35 cellular contexts compared by ENCODE assay signal in the genomic region with DNA sequence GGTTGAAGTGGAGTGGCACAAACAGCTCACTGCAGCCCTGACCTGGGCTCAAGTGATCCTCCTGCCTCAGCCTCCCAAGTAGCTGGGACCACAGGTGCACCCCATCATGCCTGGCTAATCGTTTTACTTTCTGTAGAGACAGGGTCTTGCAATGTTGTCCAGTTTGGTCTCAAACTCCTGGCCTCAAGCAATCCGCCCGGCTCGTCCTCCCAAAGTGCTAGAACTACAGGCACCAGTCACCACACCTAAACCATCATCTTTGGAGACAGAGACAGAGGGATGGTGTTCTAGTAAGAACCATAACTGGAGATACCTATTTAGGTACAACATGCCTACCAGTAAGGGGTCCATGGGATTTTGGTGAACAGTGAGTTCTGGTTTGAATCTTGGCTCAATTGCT.
"Had no signal": no experiment of that assay in that cellular context is flagged by ENCODE, and none has a peak within 500 bp of the region (broad histone marks: within the 10 kb centered on the region; RNA-seq: fewer than 3 reads in every experiment).

No MANE protein-coding gene starts in this region.

- H3K27ac ChIP-seq: adrenal gland, body of pancreas, brain microvascular endothelial cell, breast epithelium had no signal

- FAIRE-seq: astrocyte, TTC549 had no signal

- H3K27ac Mint-ChIP-seq: activated B cell treated with CpG ODN at 0.5 μM for 24 hours; activated CD4-positive, alpha-beta memory T cell treated with anti-CD3 and anti-CD28 coated beads for 36 hours; activated CD4-positive, alpha-beta T cell treated with anti-CD3 and anti-CD28 coated beads, Interleukin-2, amount 10 ng/mL, durations not matched to agents 24 days and 14 days; activated CD8-positive, alpha-beta T cell treated with anti-CD3 and anti-CD28 coated beads for 36 hours; activated naive CD4-positive, alpha-beta T cell treated with anti-CD3 and anti-CD28 coated beads for 36 hours; activated naive CD8-positive, alpha-beta T cell treated with anti-CD3 and anti-CD28 coated beads for 36 hours; activated T-helper 1 cell treated with anti-CD3 and anti-CD28 coated beads, Interleukin-12 subunit alpha, Interleukin-12 subunit beta, Interleukin-2, Interleukin-4 antibody, amounts not matched to agents 30 ng/mL and 10 ng/mL and 1 ng/mL, durations not matched to agents 14 hours and 24 hours and 36 hours; activated T-helper 17 cell treated with anti-CD3 and anti-CD28 coated beads, Interleukin-2, amount 50 U/mL, for 72 hours; T-helper 1 cell treated with Interleukin-12 subunit alpha and Interleukin-12 subunit beta and Interleukin-4 antibody, amounts not matched to agents 30 μg/mL and 1 μg/mL, for 36 hours; T-helper 2 cell treated with Interferon-gamma antibody and Interleukin-4, amounts not matched to agents 5 μg/mL and 100 μg/mL, for 36 hours had no signal

- H3K4me3 ChIP-seq: adrenal gland, body of pancreas, breast epithelium had no signal

- H3K27me3 ChIP-seq: adrenal gland, body of pancreas, brain microvascular endothelial cell, breast epithelium had no signal

- H3K9me3 ChIP-seq: adrenal gland, body of pancreas, breast epithelium had no signal

- H3K4me3 Mint-ChIP-seq: activated B cell treated with CpG ODN at 0.5 μM for 24 hours; activated CD4-positive, alpha-beta memory T cell treated with anti-CD3 and anti-CD28 coated beads for 36 hours; activated CD4-positive, alpha-beta T cell treated with anti-CD3 and anti-CD28 coated beads, Interleukin-2, amount 10 ng/mL, durations not matched to agents 24 days and 14 days; activated CD8-positive, alpha-beta T cell treated with anti-CD3 and anti-CD28 coated beads for 36 hours; activated naive CD4-positive, alpha-beta T cell treated with anti-CD3 and anti-CD28 coated beads for 36 hours; activated naive CD8-positive, alpha-beta T cell treated with anti-CD3 and anti-CD28 coated beads for 36 hours; activated T-cell treated with anti-CD3 and anti-CD28 coated beads, Interleukin-2, amount 50 U/mL, for 4 hours; activated T-helper 1 cell treated with anti-CD3 and anti-CD28 coated beads, Interleukin-12 subunit alpha, Interleukin-12 subunit beta, Interleukin-2, Interleukin-4 antibody, amounts not matched to agents 30 ng/mL and 10 ng/mL and 1 ng/mL, durations not matched to agents 14 hours and 24 hours and 36 hours; activated T-helper 17 cell treated with anti-CD3 and anti-CD28 coated beads, Interleukin-2, amount 50 U/mL, for 72 hours; T-helper 1 cell treated with Interleukin-12 subunit alpha and Interleukin-12 subunit beta and Interleukin-4 antibody, amounts not matched to agents 30 μg/mL and 1 μg/mL, for 36 hours; T-helper 2 cell treated with Interferon-gamma antibody and Interleukin-4, amounts not matched to agents 5 μg/mL and 100 μg/mL, for 36 hours had no signal

- ATAC-seq: activated CD8-positive, alpha-beta T cell treated with anti-CD3 and anti-CD28 coated beads for 36 hours; activated naive CD4-positive, alpha-beta T cell treated with anti-CD3 and anti-CD28 coated beads, Interleukin-2, amount 50 U/mL, for 72 hours; activated T-cell treated with anti-CD3 and anti-CD28 coated beads, Interleukin-2, amount 50 U/mL, for 4 hours; activated T-helper 17 cell treated with anti-CD3 and anti-CD28 coated beads, Interleukin-2, amount 50 U/mL, for 72 hours; body of pancreas had no signal

- H3K36me3 ChIP-seq: adrenal gland, brain microvascular endothelial cell, breast epithelium had no signal

- H3K27me3 Mint-ChIP-seq: activated B cell treated with CpG ODN at 0.5 μM for 24 hours; activated CD4-positive, alpha-beta memory T cell treated with anti-CD3 and anti-CD28 coated beads for 36 hours; activated CD4-positive, alpha-beta T cell treated with anti-CD3 and anti-CD28 coated beads, Interleukin-2, amount 10 ng/mL, durations not matched to agents 24 days and 14 days; activated CD8-positive, alpha-beta T cell treated with anti-CD3 and anti-CD28 coated beads for 36 hours; activated naive CD8-positive, alpha-beta T cell treated with anti-CD3 and anti-CD28 coated beads for 36 hours; activated T-helper 17 cell treated with anti-CD3 and anti-CD28 coated beads, Interleukin-2, amount 50 U/mL, for 72 hours had no signal

- DNase-seq: activated B cell treated with CpG ODN at 0.5 μM for 24 hours; activated CD4-positive, alpha-beta memory T cell treated with anti-CD3 and anti-CD28 coated beads for 36 hours; activated CD4-positive, alpha-beta T cell treated with anti-CD3 and anti-CD28 coated beads for 4 hours; activated CD4-positive, alpha-beta T cell treated with anti-CD3 and anti-CD28 coated beads, Interleukin-2, amount 10 ng/mL, durations not matched to agents 24 days and 14 days; activated CD4-positive, alpha-beta T cell treated with anti-CD3 and anti-CD28 coated beads, Interleukin-2, amount 50 U/mL, for 1 hour; activated CD4-positive, alpha-beta T cell treated with anti-CD3 and anti-CD28 coated beads, Interleukin-2, amount 50 U/mL, for 4 hours; activated CD4-positive, CD25-positive, alpha-beta regulatory T cell treated with anti-CD3 and anti-CD28 coated beads, Interleukin-2, amount 50 U/mL, for 72 hours; activated CD8-positive, alpha-beta memory T cell treated with anti-CD3 and anti-CD28 coated beads, Interleukin-2, amount 50 U/mL, for 4 hours; activated CD8-positive, alpha-beta T cell treated with anti-CD3 and anti-CD28 coated beads for 36 hours; activated effector memory CD4-positive, alpha-beta T cell treated with anti-CD3 and anti-CD28 coated beads, Interleukin-2, amount 50 U/mL, for 16 hours; activated gamma-delta T cell treated with Interleukin-2 at 50 U/mL for 16 hours; activated naive CD4-positive, alpha-beta T cell; activated naive CD4-positive, alpha-beta T cell treated with anti-CD3 and anti-CD28 coated beads for 36 hours; activated naive CD4-positive, alpha-beta T cell treated with anti-CD3 and anti-CD28 coated beads, Interleukin-2, amount 50 U/mL, for 16 hours; activated naive CD8-positive, alpha-beta T cell treated with anti-CD3 and anti-CD28 coated beads for 36 hours; activated T-cell treated with anti-CD3 and anti-CD28 coated beads for 4 hours; activated T-cell treated with anti-CD3 and anti-CD28 coated beads, Interleukin-2, amount 50 U/mL, for 1 hour; activated T-cell treated with anti-CD3 and anti-CD28 coated beads, Interleukin-2, amount 50 U/mL, for 4 hours; adrenal gland; amniotic stem cell; aorta; body of pancreas; brain microvascular endothelial cell; central memory CD4-positive, alpha-beta T cell; T-helper 1 cell; T-helper 2 cell; T-helper 9 cell had no signal

- H3K4me1 ChIP-seq: breast epithelium had no signal

- H3K9me3 Mint-ChIP-seq: activated B cell treated with CpG ODN at 0.5 μM for 24 hours; activated CD4-positive, alpha-beta memory T cell treated with anti-CD3 and anti-CD28 coated beads for 36 hours; activated CD4-positive, alpha-beta T cell treated with anti-CD3 and anti-CD28 coated beads, Interleukin-2, amount 10 ng/mL, durations not matched to agents 24 days and 14 days; activated CD8-positive, alpha-beta T cell treated with anti-CD3 and anti-CD28 coated beads for 36 hours; activated naive CD4-positive, alpha-beta T cell treated with anti-CD3 and anti-CD28 coated beads for 36 hours; activated naive CD4-positive, alpha-beta T cell treated with anti-CD3 and anti-CD28 coated beads, Interleukin-2, amount 50 U/mL, for 72 hours; activated naive CD8-positive, alpha-beta T cell treated with anti-CD3 and anti-CD28 coated beads for 36 hours; activated T-cell treated with anti-CD3 and anti-CD28 coated beads, Interleukin-2, amount 50 U/mL, for 4 hours; activated T-helper 1 cell treated with anti-CD3 and anti-CD28 coated beads, Interleukin-12 subunit alpha, Interleukin-12 subunit beta, Interleukin-2, Interleukin-4 antibody, amounts not matched to agents 30 ng/mL and 10 ng/mL and 1 ng/mL, durations not matched to agents 14 hours and 24 hours and 36 hours; activated T-helper 17 cell treated with anti-CD3 and anti-CD28 coated beads, Interleukin-2, amount 50 U/mL, for 72 hours; T-helper 1 cell treated with Interleukin-12 subunit alpha and Interleukin-12 subunit beta and Interleukin-4 antibody, amounts not matched to agents 30 μg/mL and 1 μg/mL, for 36 hours; T-helper 2 cell treated with Interferon-gamma antibody and Interleukin-4, amounts not matched to agents 5 μg/mL and 100 μg/mL, for 36 hours had no signal
